Comparison of ENCODE assay signal across 10 cellular contexts in the genomic region with DNA sequence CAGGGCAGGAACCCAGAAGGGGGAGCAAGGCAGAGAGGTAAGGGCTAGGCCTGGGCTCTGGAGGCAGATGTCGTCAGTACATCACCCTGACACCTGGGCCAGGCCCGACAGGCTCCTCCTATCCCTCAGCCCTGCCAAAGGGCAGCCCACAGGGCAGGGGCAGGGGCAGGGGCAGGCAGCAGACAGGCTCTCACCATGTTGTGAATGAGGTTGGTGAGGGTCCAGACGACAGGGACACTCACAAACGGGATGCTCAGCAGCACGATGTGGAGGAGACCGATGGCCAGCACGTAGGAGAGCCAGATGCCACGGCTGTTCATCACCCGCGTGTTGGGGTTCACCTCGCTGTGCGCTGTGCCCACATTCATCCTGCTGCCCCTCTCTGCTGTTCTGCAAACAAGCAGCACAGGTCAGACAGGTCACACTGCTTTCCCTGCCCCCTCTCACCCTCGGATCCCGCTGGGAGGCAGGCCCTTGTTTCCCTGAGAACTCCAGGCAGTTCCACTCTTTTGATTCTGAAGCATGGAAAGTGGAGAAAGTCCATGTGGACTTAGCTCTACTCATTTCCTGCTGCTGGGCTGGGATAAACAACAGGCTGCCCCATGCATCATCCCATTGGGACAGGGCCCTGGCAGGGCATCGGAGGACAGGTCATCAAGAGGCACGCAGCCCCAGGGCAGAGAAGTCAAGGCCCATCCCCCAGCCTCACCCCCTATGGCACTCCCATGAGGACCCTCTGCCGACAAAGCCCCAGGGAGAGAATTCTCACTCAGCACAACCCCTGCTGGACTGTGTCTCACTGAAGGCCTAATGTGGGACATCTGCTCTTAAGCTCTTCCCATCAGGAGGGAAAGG. TPM values are rescaled to one million over a fixed set of nuclear protein-coding genes. Genes with fewer than 3 reads are reported as not detected.
DNase-seq lines count a peak whose midpoint lies in the region; ATAC-seq and TF ChIP-seq lines count a peak whose summit lies in the region.
"Had no signal": no experiment of that assay in that cellular context is flagged by ENCODE, and none has a peak within 500 bp of the region (broad histone marks: within the 10 kb centered on the region; RNA-seq: fewer than 3 reads in every experiment).

No MANE protein-coding gene starts in this region.

- no peaks in the 10 kb centered on the region for H3K9me3 Mint-ChIP-seq in nephron

- 0 out of 2 replicates have a peak overlapping the region, but pooled peaks have one; percentile 3 for H3K9ac ChIP-seq in MM.1S (ENCODE audit: low read length)

- H3K79me2 ChIP-seq in MM.1S (ENCODE audit: low read length) = peaks cover 59% of the 10 kb centered on the region

- H3K4me1 ChIP-seq in MM.1S (ENCODE audit: low read length) = peaks cover 31% of the 10 kb centered on the region

- DNase-seq in GM04503 (ENCODE audit: low read depth) = peak; percentile 21
- DNase-seq in MM.1S = no peak
- DNase-seq in dermis microvascular lymphatic vessel endothelial cell (ENCODE audit: low read depth in 2 of 2) = peak; percentile 35 to 56
- DNase-seq in GM13977 (ENCODE audit: low spot score) = no peak
- no peak for DNase-seq in NCI-H2227 (lab: John Stamatoyannopoulos, UW; ENCODE audit: unreplicated experiment)
- DNase-seq: NCI-H1417; stimulated activated CD4-positive, alpha-beta T cell treated with anti-CD3 and anti-CD28 coated beads, Interleukin-2, amount 100 ng/mL, for 24 hours had no signal

- H3K36me3 Mint-ChIP-seq in nephron (ENCODE audit: low read depth) = peaks cover 30% of the 10 kb centered on the region

- H3K27ac ChIP-seq in MM.1S (ENCODE audit: low read length) = no peak overlapping the region
- H3K27ac ChIP-seq: coronary artery had no signal

- no peaks in the 10 kb centered on the region for H3K9me3 ChIP-seq in MM.1S (replicated peaks; ENCODE audit: insufficient read depth, low read length)

- H3K4me2 ChIP-seq in MM.1S (ENCODE audit: low read depth, low read length) = no peak overlapping the region

- H2AFZ ChIP-seq in MM.1S (ENCODE audit: low read length) = no peak overlapping the region

- in situ Hi-C loops in GM13977 (cut with MboI; ENCODE audit: low pct_unique_long_range_greater_than_20kb, low sequenced_read_pairs, unreplicated experiment) = no loop called here

- ATAC-seq in GM19324 (IDR thresholded peaks at IDR 0.05; ENCODE audit: low FRiP score, unreplicated experiment) = no peak

- no peaks in the 10 kb centered on the region for H3K9me2 ChIP-seq in MM.1S (replicated peaks; ENCODE audit: insufficient read depth, low read length)

- H3F3A ChIP-seq in MM.1S (ENCODE audit: insufficient read depth, low read length) = peaks cover 32% of the 10 kb centered on the region

- no peaks in the 10 kb centered on the region for H4K20me1 ChIP-seq in MM.1S (ENCODE audit: insufficient read depth, low read length)

- no peaks in the 10 kb centered on the region for H3K27me3 Mint-ChIP-seq in nephron (ENCODE audit: low read depth)

- no peak overlapping the region for H3K4me3 ChIP-seq in MM.1S (ENCODE audit: low read length)
- H3K4me3 ChIP-seq: coronary artery had no signal

- TF ChIP-seq CTCF in MM.1S (IDR thresholded peaks at IDR 0.05; ENCODE audit: low read length) = no peak
- peak in 1 of 3 experiments; percentile 20 for TF ChIP-seq CTCF in nephron (IDR thresholded peaks at IDR 0.05; ENCODE audit: unreplicated experiment in 3 of 3)
- TF ChIP-seq CTCF in GM13977 (IDR thresholded peaks at IDR 0.05; ENCODE audit: extremely low read depth, insufficient read depth, missing control alignments) = no peak

- peak overlapping the region; percentile 59 to 92 (median 91) for H3K4me3 Mint-ChIP-seq in nephron

- no peaks in the 10 kb centered on the region for H3K27me3 ChIP-seq in MM.1S (replicated peaks; ENCODE audit: insufficient read depth, low read length)

- peaks cover 32% of the 10 kb centered on the region for H3K4me1 Mint-ChIP-seq in nephron

- peak overlapping the region; percentile 35 to 62 (median 55) for H3K27ac Mint-ChIP-seq in nephron

- H3K36me3 ChIP-seq in MM.1S (replicated peaks; ENCODE audit: insufficient read depth, low read length) = peaks cover 31% of the 10 kb centered on the region

RNA-seq across cellular contexts. Expression of a gene that starts 3.3 kb away (rescaled TPM):
- 30.3 and 36.9 TPM in 2 replicates for total RNA-seq in dermis microvascular lymphatic vessel endothelial cell

RNA-seq across cellular contexts. Expression of a gene that starts 3.5 kb away (rescaled TPM):
- total RNA-seq in dermis microvascular lymphatic vessel endothelial cell = not detected in 2 replicates

RNA-seq across cellular contexts. Expression of a gene that starts 5.6 kb away (rescaled TPM):
- 1.5 and 1.9 TPM in 2 replicates for total RNA-seq in dermis microvascular lymphatic vessel endothelial cell

RNA-seq across cellular contexts. Expression of a gene that starts 38.7 kb away (rescaled TPM):
- total RNA-seq in dermis microvascular lymphatic vessel endothelial cell = not detected in 2 replicates

RNA-seq across cellular contexts. Expression of a gene that starts 56.1 kb away (rescaled TPM):
- total RNA-seq in dermis microvascular lymphatic vessel endothelial cell = not detected in 2 replicates

Comparison
In these comparisons a context has a peak if more than half of its experiments do, and no peak if none do; other contexts are left out.
1. DNase-seq: peak in GM04503 (single experiment) and dermis microvascular lymphatic vessel endothelial cell (2 of 2); none in MM.1S (single experiment), GM13977 (single experiment) and NCI-H2227 (single experiment).